9 cellular contexts compared by ENCODE assay signal in genomic region chr3:46998121-46998851, GRCh38. TPM values are rescaled to one million over a fixed set of nuclear protein-coding genes. Genes with fewer than 3 reads are reported as not detected.
DNase-seq lines count a peak whose midpoint lies in the region; ATAC-seq, FAIRE-seq and TF ChIP-seq lines count a peak whose summit lies in the region.
"Had no signal": no experiment of that assay in that cellular context is flagged by ENCODE, and none has a peak within 500 bp of the region (broad histone marks: within the 10 kb centered on the region; RNA-seq: fewer than 3 reads in every experiment).

No MANE protein-coding gene starts in this region.

- no peak overlapping the region for H4K8ac ChIP-seq in H9 (replicated peaks; ENCODE audit: insufficient read length, low read depth, low read length)

- peak overlapping the region in 2 of 3 experiments; percentile 14 to 86; a peak in 3 of 7 replicates for H3K27ac Mint-ChIP-seq in H9
- H3K27ac Mint-ChIP-seq in T-helper 17 cell, result peak overlapping the region; percentile 80
- peak overlapping the region; percentile 86 for H3K27ac Mint-ChIP-seq in astrocyte (ENCODE audit: unreplicated experiment)
- peak overlapping the region in 4 of 6 donors; percentile 7 to 70 (median 64) for H3K27ac Mint-ChIP-seq in immature natural killer cell

- WGBS in H9 (ENCODE audit: extremely low coverage, insufficient read length, low lambda C conversion rate), result no CpG with 5 or more reads among the region's 27 CpGs

- H3K23me2 ChIP-seq in H9 (ENCODE audit: insufficient read length, low read depth, low read length, poor library complexity, severe bottlenecking), result no peaks in the 10 kb centered on the region

- H3K9me3 Mint-ChIP-seq in H9 (no peaks in the 10 kb centered on the region; a peak in 1 of 5 replicates), astrocyte (ENCODE audit: unreplicated experiment) (peaks cover 2% of the 10 kb centered on the region), immature natural killer cell (no peaks in the 10 kb centered on the region)

- peak; percentile 79 for ATAC-seq in T-helper 17 cell
- ATAC-seq in HG03108 (IDR thresholded peaks at IDR 0.05; ENCODE audit: unreplicated experiment), result no peak
- ATAC-seq in GM21360 (IDR thresholded peaks at IDR 0.05; ENCODE audit: unreplicated experiment), result no peak

- H2AFZ ChIP-seq in H9 (ENCODE audit: low read length) (no peak overlapping the region), astrocyte (ENCODE audit: low read depth, low read length) (no peak overlapping the region)

- H2BK15ac ChIP-seq in H9 (ENCODE audit: low read depth, low read length), result no peak overlapping the region

- H4K20me1 ChIP-seq in H9 (ENCODE audit: control insufficient read depth, insufficient read depth, insufficient read length) (no peaks in the 10 kb centered on the region), astrocyte (ENCODE audit: insufficient read depth, low read length) (no peaks in the 10 kb centered on the region)

- H3K4ac ChIP-seq in H9 (ENCODE audit: low read depth, low read length), result no peak overlapping the region

- H3K27me3 Mint-ChIP-seq in H9 (ENCODE audit: low read depth) (no peaks in the 10 kb centered on the region), T-helper 17 cell (no peaks in the 10 kb centered on the region), astrocyte (ENCODE audit: low read depth, unreplicated experiment) (peaks cover 4% of the 10 kb centered on the region), immature natural killer cell (ENCODE audit: low read depth in 3 of 3) (peaks cover 0 to 6% (median 2%) of the 10 kb centered on the region in 3 donors)

- H3K27me3 ChIP-seq in H9 (ENCODE audit: insufficient read depth, low read length) (no peaks in the 10 kb centered on the region), astrocyte (ENCODE audit: insufficient read depth, low read length) (no peaks in the 10 kb centered on the region)

- no peak overlapping the region for H3K4me3 ChIP-seq in astrocyte (ENCODE audit: insufficient read depth, low read depth, low read length)

- no peaks in the 10 kb centered on the region for H3K79me1 ChIP-seq in H9 (ENCODE audit: insufficient read depth, low read depth, low read length, poor library complexity, severe bottlenecking)

- H3K23ac ChIP-seq in H9 (ENCODE audit: insufficient read length, low read depth, low read length), result no peak overlapping the region

- no peak overlapping the region for H3K4me3 Mint-ChIP-seq in H9
- no peak overlapping the region for H3K4me3 Mint-ChIP-seq in T-helper 17 cell
- no peak overlapping the region for H3K4me3 Mint-ChIP-seq in astrocyte (ENCODE audit: unreplicated experiment)
- H3K4me3 Mint-ChIP-seq in immature natural killer cell, result no peak overlapping the region

- no peak overlapping the region for H3K27ac ChIP-seq in H9 (ENCODE audit: insufficient read length, low read depth, low read length)
- no peak overlapping the region for H3K27ac ChIP-seq in astrocyte (ENCODE audit: low read depth, low read length)

- no peaks in the 10 kb centered on the region for H3K36me3 ChIP-seq in astrocyte (ENCODE audit: insufficient read depth, low read length)

- TF ChIP-seq CTCF in H9 (conservative IDR thresholded peaks at IDR 0.05) (peak; percentile 95), astrocyte (IDR thresholded peaks at IDR 0.05; ENCODE audit: insufficient read depth, low read depth, low read length) (peak; percentile 48)

- H3K36me3 Mint-ChIP-seq in H9 (ENCODE audit: insufficient read depth in 1 of 3, low read depth in 3 of 3) (peaks cover 8 to 27% (median 22%) of the 10 kb centered on the region in 3 experiments; a peak in 6 of 7 replicates), T-helper 17 cell (ENCODE audit: low read depth) (peaks cover 3% of the 10 kb centered on the region), astrocyte (ENCODE audit: low read depth, unreplicated experiment) (peaks cover 11% of the 10 kb centered on the region), immature natural killer cell (peaks cover 0 to 40% (median 3%) of the 10 kb centered on the region in 3 donors)

- no peak overlapping the region for H2BK12ac ChIP-seq in H9 (ENCODE audit: insufficient read length, low read depth, low read length)

- H2BK5ac ChIP-seq in H9 (ENCODE audit: insufficient read length, low read length), result no peak overlapping the region

- H3K79me2 ChIP-seq in H9 (ENCODE audit: insufficient read depth, low read length) (no peaks in the 10 kb centered on the region), astrocyte (ENCODE audit: insufficient read depth, low read length) (no peaks in the 10 kb centered on the region)

- no peak overlapping the region for H2BK20ac ChIP-seq in H9 (ENCODE audit: low read depth, low read length, poor library complexity, severe bottlenecking)

- no peak overlapping the region for H2BK120ac ChIP-seq in H9 (ENCODE audit: low read depth, low read length, poor library complexity, severe bottlenecking)

- H4K91ac ChIP-seq in H9 (ENCODE audit: insufficient read length, low read depth, low read length), result no peak overlapping the region

- peaks cover 5 to 8% of the 10 kb centered on the region in 2 experiments for H3K4me1 Mint-ChIP-seq in H9
- peaks cover 19% of the 10 kb centered on the region for H3K4me1 Mint-ChIP-seq in T-helper 17 cell
- H3K4me1 Mint-ChIP-seq in astrocyte (ENCODE audit: low read depth, unreplicated experiment), result peaks cover 2% of the 10 kb centered on the region
- peaks cover 34% of the 10 kb centered on the region in 2 donors for H3K4me1 Mint-ChIP-seq in immature natural killer cell

- no peaks in the 10 kb centered on the region for H3K9me3 ChIP-seq in H9 (ENCODE audit: control insufficient read depth, low read depth, low read length)
- H3K9me3 ChIP-seq in T-helper 17 cell (ENCODE audit: control insufficient read depth, low read length, poor library complexity, severe bottlenecking), result no peaks in the 10 kb centered on the region
- H3K9me3 ChIP-seq in astrocyte (ENCODE audit: insufficient read depth, low read depth, low read length), result no peaks in the 10 kb centered on the region

- no peak overlapping the region; the same call in 1 of the 2 replicates for H3K14ac ChIP-seq in H9 (ENCODE audit: insufficient read depth, low read length)

- no peak overlapping the region for H3K56ac ChIP-seq in H9 (ENCODE audit: insufficient read length, low read depth, low read length)

- FAIRE-seq in astrocyte (lab: Jason Lieb, UNC), result no peak
- FAIRE-seq: islet of Langerhans had no signal

- no peak overlapping the region for H3T11ph ChIP-seq in H9 (ENCODE audit: low read length)

- no peak overlapping the region for H2AK5ac ChIP-seq in H9 (ENCODE audit: insufficient read length, low read length)

- H3K4me1 ChIP-seq in H9 (ENCODE audit: insufficient read depth, low read length), result no peaks in the 10 kb centered on the region
- H3K4me1 ChIP-seq in astrocyte (ENCODE audit: insufficient read depth, low read length), result no peaks in the 10 kb centered on the region

- H3K4me2 ChIP-seq in H9 (ENCODE audit: insufficient read depth, insufficient read length, low read length) (no peak overlapping the region), astrocyte (ENCODE audit: low read length) (no peak overlapping the region)

- H3K18ac ChIP-seq in H9 (ENCODE audit: insufficient read length, low read depth, low read length), result no peak overlapping the region

- H3K9ac ChIP-seq in H9 (ENCODE audit: extremely low read depth, insufficient read length, low read length), result no peak overlapping the region
- no peak overlapping the region for H3K9ac ChIP-seq in astrocyte (ENCODE audit: low read length)

- DNase-seq in AG08396 (ENCODE audit: low spot score) (peak; percentile 68), H9 (peak; percentile 93), T-helper 17 cell (peak; percentile 58 to 75 (median 60)), astrocyte (ENCODE audit: low read depth) (no peak), immature natural killer cell (peak; percentile 58 to 63 (median 58))
- peak; percentile 76 for DNase-seq in stimulated activated CD4-positive, alpha-beta T cell treated with anti-CD3 and anti-CD28 coated beads, Interleukin-4, amount 100 ng/mL, for 24 hours

- no peak overlapping the region for H4K5ac ChIP-seq in H9 (ENCODE audit: insufficient read length, low read depth, low read length)

RNA-seq across cellular contexts. Expression of gene NBEAL2, which starts 18.8 kb away (rescaled TPM):
- total RNA-seq in H9 (2021), result 50.4 and 52.1 TPM in 2 replicates
- 100 to 1,000 TPM; 285 to 303 TPM for total RNA-seq in T-helper 17 cell
- 11.4 and 14.8 TPM in 2 replicates for total RNA-seq in astrocyte
- 10 to 100 TPM in 1 of 3 donors, 1 to 10 TPM in 2; 7.9 to 28.4 (median 9.9) TPM for polyA plus RNA-seq in immature natural killer cell

RNA-seq across cellular contexts. Expression of gene CCDC12, which starts 21.7 kb away (rescaled TPM):
- 49.1 and 54.0 TPM in 2 replicates for total RNA-seq in H9 (2021)
- total RNA-seq in T-helper 17 cell, result 10 to 100 TPM; 67.6 to 75.8 TPM
- total RNA-seq in astrocyte, result 26.2 and 29.0 TPM in 2 replicates
- 100 to 1,000 TPM; 114 to 174 (median 129) TPM for polyA plus RNA-seq in immature natural killer cell
